Comparison of ENCODE assay signal across 8 cellular contexts in the genomic region with DNA sequence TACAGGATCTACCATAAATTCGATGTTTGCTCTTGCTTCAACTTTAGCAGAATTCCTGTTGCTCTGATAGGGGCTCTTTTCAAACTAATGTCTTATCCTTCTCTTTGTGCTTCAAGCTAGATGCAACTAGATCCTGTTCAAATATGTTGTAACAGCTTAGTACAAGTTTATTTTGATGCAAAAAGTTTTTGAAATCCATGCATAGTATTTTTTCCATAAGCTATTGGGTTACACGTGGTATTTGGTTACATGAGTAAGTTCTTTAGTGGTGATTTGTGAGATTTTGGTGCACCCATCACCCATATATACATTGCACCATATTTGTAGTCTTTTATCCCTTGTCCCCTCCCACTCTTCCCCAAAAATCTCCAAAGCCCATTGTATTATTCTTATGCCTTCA.
"Had no signal": no experiment of that assay in that cellular context is flagged by ENCODE, and none has a peak within 500 bp of the region (broad histone marks: within the 10 kb centered on the region; RNA-seq: fewer than 3 reads in every experiment).

No MANE protein-coding gene starts in this region.

- H3K27ac ChIP-seq: GM23248 had no signal

- DNase-seq: GM23248, GOT3, H7, H9, HCEC 1CT, HFFc6 had no signal

- H3K36me3 ChIP-seq: HAP-1 had no signal

- H3K4me3 ChIP-seq: GM23248, GM23338, HAP-1 had no signal

- H3K9ac ChIP-seq: GM23248 had no signal

- H3K4me1 ChIP-seq: HAP-1 had no signal

- H3K9me3 ChIP-seq: HAP-1 had no signal
